ENCODE assay signal across 1 cellular context in the genomic region with DNA sequence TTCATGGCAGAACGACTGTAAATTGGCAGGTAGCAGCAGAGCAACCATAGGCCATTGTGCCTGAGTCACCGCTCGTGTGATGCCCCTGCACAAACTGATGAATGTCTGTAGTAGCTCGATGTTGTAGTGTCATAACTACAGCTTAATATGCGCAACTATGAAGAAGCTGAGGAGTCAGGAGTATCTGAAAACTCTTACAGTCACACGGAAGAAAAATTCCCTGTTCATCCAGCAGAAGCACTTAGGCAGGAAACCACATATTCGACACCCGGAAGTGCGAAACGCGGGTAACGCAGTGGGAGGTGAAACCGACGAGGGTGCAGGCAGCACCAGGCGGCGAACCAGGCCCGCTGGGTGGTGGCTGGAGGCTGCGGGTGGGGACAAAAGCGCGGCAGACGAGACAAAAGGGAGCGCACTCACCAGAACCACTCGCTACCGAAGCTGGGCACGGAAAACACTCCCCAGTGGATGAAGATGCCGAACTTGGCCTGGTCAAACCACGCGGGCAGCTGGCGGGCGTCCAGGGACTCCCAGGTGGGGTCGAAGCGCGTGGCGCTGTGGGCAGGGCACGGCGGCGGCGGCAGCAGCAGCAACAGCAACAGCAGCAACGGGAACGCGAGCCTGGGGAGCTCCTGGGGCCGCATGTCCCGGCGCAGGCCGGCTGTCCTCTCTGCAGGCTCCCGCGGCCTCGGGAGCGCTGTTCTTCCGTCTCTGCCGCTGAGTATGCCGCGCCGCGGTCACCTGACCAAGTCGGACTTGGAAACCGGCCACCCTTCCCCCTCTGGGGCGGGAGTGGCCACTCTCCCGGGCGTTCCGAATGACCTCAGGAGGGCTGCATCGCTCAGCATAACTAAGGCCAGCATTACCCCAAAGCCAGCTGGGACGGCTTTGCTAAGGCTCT.
TF ChIP-seq lines count a peak whose summit lies in the region.

Gene FUCA2, minus strand, starts transcription at position 730 of the 901 bp plus-strand sequence. Its CDS starts 86 bp downstream, at position 644.

TF ChIP-seq in WTC11, 78 proteins besides CTCF, POLR2A, EP300 and RAD21 (continued from another document):
- TF ChIP-seq, protein P1, sequence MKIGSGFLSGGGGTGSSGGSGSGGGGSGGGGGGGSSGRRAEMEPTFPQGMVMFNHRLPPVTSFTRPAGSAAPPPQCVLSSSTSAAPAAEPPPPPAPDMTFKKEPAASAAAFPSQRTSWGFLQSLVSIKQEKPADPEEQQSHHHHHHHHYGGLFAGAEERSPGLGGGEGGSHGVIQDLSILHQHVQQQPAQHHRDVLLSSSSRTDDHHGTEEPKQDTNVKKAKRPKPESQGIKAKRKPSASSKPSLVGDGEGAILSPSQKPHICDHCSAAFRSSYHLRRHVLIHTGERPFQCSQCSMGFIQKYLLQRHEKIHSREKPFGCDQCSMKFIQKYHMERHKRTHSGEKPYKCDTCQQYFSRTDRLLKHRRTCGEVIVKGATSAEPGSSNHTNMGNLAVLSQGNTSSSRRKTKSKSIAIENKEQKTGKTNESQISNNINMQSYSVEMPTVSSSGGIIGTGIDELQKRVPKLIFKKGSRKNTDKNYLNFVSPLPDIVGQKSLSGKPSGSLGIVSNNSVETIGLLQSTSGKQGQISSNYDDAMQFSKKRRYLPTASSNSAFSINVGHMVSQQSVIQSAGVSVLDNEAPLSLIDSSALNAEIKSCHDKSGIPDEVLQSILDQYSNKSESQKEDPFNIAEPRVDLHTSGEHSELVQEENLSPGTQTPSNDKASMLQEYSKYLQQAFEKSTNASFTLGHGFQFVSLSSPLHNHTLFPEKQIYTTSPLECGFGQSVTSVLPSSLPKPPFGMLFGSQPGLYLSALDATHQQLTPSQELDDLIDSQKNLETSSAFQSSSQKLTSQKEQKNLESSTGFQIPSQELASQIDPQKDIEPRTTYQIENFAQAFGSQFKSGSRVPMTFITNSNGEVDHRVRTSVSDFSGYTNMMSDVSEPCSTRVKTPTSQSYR (CRISPR knock-in tag; IDR thresholded peaks at IDR 0.05), result peak; percentile 76; the same call in 1 of the 2 replicates
- TF ChIP-seq ZNF423 (CRISPR knock-in tag; IDR thresholded peaks at IDR 0.05), result peak; percentile 82
- TF ChIP-seq ETV6 (CRISPR knock-in tag; IDR thresholded peaks at IDR 0.05), result peak; percentile 86
- TF ChIP-seq ZNF317 (CRISPR knock-in tag; IDR thresholded peaks at IDR 0.05; ENCODE audit: borderline replicate concordance, low read depth), result peak; percentile 49; the same call in 1 of the 2 replicates
- TF ChIP-seq MLX (CRISPR knock-in tag; IDR thresholded peaks at IDR 0.05), result no peak
- TF ChIP-seq ZNF263 (CRISPR knock-in tag; IDR thresholded peaks at IDR 0.05; ENCODE audit: low read depth), result no peak
- TF ChIP-seq JUN (CRISPR knock-in tag; IDR thresholded peaks at IDR 0.05), result no peak
- TF ChIP-seq, protein P2, sequence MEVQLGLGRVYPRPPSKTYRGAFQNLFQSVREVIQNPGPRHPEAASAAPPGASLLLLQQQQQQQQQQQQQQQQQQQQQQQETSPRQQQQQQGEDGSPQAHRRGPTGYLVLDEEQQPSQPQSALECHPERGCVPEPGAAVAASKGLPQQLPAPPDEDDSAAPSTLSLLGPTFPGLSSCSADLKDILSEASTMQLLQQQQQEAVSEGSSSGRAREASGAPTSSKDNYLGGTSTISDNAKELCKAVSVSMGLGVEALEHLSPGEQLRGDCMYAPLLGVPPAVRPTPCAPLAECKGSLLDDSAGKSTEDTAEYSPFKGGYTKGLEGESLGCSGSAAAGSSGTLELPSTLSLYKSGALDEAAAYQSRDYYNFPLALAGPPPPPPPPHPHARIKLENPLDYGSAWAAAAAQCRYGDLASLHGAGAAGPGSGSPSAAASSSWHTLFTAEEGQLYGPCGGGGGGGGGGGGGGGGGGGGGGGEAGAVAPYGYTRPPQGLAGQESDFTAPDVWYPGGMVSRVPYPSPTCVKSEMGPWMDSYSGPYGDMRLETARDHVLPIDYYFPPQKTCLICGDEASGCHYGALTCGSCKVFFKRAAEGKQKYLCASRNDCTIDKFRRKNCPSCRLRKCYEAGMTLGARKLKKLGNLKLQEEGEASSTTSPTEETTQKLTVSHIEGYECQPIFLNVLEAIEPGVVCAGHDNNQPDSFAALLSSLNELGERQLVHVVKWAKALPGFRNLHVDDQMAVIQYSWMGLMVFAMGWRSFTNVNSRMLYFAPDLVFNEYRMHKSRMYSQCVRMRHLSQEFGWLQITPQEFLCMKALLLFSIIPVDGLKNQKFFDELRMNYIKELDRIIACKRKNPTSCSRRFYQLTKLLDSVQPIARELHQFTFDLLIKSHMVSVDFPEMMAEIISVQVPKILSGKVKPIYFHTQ (CRISPR knock-in tag; IDR thresholded peaks at IDR 0.05), result no peak
- TF ChIP-seq CREB1 (CRISPR knock-in tag; IDR thresholded peaks at IDR 0.05), result 0 out of 2 replicates have a peak, but pooled peaks have one; percentile 16
- TF ChIP-seq RORB (CRISPR knock-in tag; IDR thresholded peaks at IDR 0.05), result no peak
- TF ChIP-seq ZNF138 (CRISPR knock-in tag; conservative IDR thresholded peaks at IDR 0.05), result no peak
- peak; percentile 71 for TF ChIP-seq SP1 (CRISPR knock-in tag; conservative IDR thresholded peaks at IDR 0.05)
- no peak for TF ChIP-seq OVOL2 (CRISPR knock-in tag; IDR thresholded peaks at IDR 0.05; ENCODE audit: borderline replicate concordance)
- no peak; the same call in 1 of the 2 replicates for TF ChIP-seq ATF1 (CRISPR knock-in tag; IDR thresholded peaks at IDR 0.05)
- TF ChIP-seq, protein P3, sequence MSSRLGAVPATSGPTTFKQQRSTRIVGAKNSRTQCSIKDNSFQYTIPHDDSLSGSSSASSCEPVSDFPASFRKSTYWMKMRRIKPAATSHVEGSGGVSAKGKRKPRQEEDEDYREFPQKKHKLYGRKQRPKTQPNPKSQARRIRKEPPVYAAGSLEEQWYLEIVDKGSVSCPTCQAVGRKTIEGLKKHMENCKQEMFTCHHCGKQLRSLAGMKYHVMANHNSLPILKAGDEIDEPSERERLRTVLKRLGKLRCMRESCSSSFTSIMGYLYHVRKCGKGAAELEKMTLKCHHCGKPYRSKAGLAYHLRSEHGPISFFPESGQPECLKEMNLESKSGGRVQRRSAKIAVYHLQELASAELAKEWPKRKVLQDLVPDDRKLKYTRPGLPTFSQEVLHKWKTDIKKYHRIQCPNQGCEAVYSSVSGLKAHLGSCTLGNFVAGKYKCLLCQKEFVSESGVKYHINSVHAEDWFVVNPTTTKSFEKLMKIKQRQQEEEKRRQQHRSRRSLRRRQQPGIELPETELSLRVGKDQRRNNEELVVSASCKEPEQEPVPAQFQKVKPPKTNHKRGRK (CRISPR knock-in tag; IDR thresholded peaks at IDR 0.05; ENCODE audit: borderline replicate concordance), result no peak
